Comparison of ENCODE assay signal across 23 cellular contexts in genomic region chr17:49054342-49055092, GRCh38. TPM values are rescaled to one million over a fixed set of nuclear protein-coding genes. Genes with fewer than 3 reads are reported as not detected.
DNase-seq lines count a peak whose midpoint lies in the region; ATAC-seq and TF ChIP-seq lines count a peak whose summit lies in the region.
"Had no signal": no experiment of that assay in that cellular context is flagged by ENCODE, and none has a peak within 500 bp of the region (broad histone marks: within the 10 kb centered on the region; RNA-seq: fewer than 3 reads in every experiment).

No MANE protein-coding gene starts in this region.

- H3K4me1 ChIP-seq in ES-I3 (ENCODE audit: insufficient read depth, low read length) (peaks cover 38% of the 10 kb centered on the region), HUES64 (ENCODE audit: insufficient read depth, low read length) (peaks cover 56% of the 10 kb centered on the region)
- H3K4me1 ChIP-seq: SJSA1 had no signal

- ATAC-seq in HG03378 (IDR thresholded peaks at IDR 0.05; ENCODE audit: unreplicated experiment) = no peak

- H3K9me3 Mint-ChIP-seq in endothelial cell (ENCODE audit: unreplicated experiment) = no peaks in the 10 kb centered on the region
- no peaks in the 10 kb centered on the region for H3K9me3 Mint-ChIP-seq in neural crest cell
- H3K9me3 Mint-ChIP-seq: CD14-positive monocyte had no signal

- peak overlapping the region; percentile 78; the same call in 1 of the 2 replicates for H3K27ac ChIP-seq in HUES64 (ENCODE audit: low read depth, low read length)
- H3K27ac ChIP-seq: RWPE1, SJSA1 had no signal

- H3K27me3 Mint-ChIP-seq in endothelial cell (ENCODE audit: unreplicated experiment) = peaks cover 6% of the 10 kb centered on the region
- H3K27me3 Mint-ChIP-seq in neural crest cell (ENCODE audit: low read depth) = peaks cover 4% of the 10 kb centered on the region

- peaks cover 16% of the 10 kb centered on the region for H3K36me3 Mint-ChIP-seq in endothelial cell (ENCODE audit: low read depth, unreplicated experiment)
- H3K36me3 Mint-ChIP-seq in neural crest cell (ENCODE audit: low read depth) = peaks cover 9% of the 10 kb centered on the region
- H3K36me3 Mint-ChIP-seq: CD14-positive monocyte had no signal

- H3K27ac Mint-ChIP-seq in endothelial cell (ENCODE audit: unreplicated experiment) (peak overlapping the region; percentile 9), neural crest cell (ENCODE audit: unreplicated experiment) (no peak overlapping the region)
- H3K27ac Mint-ChIP-seq: CD14-positive monocyte had no signal

- H3K4me3 ChIP-seq in HUES64 (ENCODE audit: low read length) = no peak overlapping the region
- H3K4me3 ChIP-seq: MG63, SJSA1 had no signal

- DNase-seq in endothelial cell (ENCODE audit: low spot score) (no peak), neural crest cell (ENCODE audit: low read depth, low spot score) (no peak), retina (no peak), SHP77 (lab: John Stamatoyannopoulos, UW) (no peak)
- no peak for DNase-seq in activated CD8-positive, alpha-beta memory T cell treated with anti-CD3 and anti-CD28 coated beads, Interleukin-2, amount 50 U/mL, for 48 hours
- DNase-seq: ACHN, AML-193, DMS153, HCEC 1CT, Karpas-422, MG63, NCI-H1092 treated with DMSO at 0.1 percent for 48 hours, NCI-H1694, NCI-H2107, NCI-H2227 treated with DMSO at 0.1 percent for 48 hours, NCI-H524 treated with DMSO at 0.1 percent for 48 hours, OCI-M1 had no signal

- H3K9me3 ChIP-seq in ES-I3 (ENCODE audit: control insufficient read depth, insufficient read depth, low read length) = no peaks in the 10 kb centered on the region
- no peaks in the 10 kb centered on the region for H3K9me3 ChIP-seq in HUES64 (ENCODE audit: insufficient read depth, low read depth, low read length)
- H3K9me3 ChIP-seq: MG63, SJSA1 had no signal

- H3K4me1 Mint-ChIP-seq in endothelial cell (ENCODE audit: unreplicated experiment) (peaks cover 22% of the 10 kb centered on the region), neural crest cell (peaks cover 5% of the 10 kb centered on the region)
- H3K4me1 Mint-ChIP-seq: CD14-positive monocyte had no signal

- H3K9ac ChIP-seq in ES-I3 (ENCODE audit: low read depth, low read length) = 0 out of 2 replicates have a peak overlapping the region, but pooled peaks have one; percentile 4
- H3K9ac ChIP-seq in HUES64 (ENCODE audit: low read depth, low read length) = no peak overlapping the region

- TF ChIP-seq CTCF in endothelial cell (IDR thresholded peaks at IDR 0.05; ENCODE audit: unreplicated experiment) = no peak
- TF ChIP-seq CTCF in neural crest cell (conservative IDR thresholded peaks at IDR 0.05) = no peak

- WGBS in HUES64 = 96% methylated on average over 2 of the region's 6 CpGs

- H3K27me3 ChIP-seq in HUES64 (ENCODE audit: insufficient read depth, low read length) = no peaks in the 10 kb centered on the region
- H3K27me3 ChIP-seq: MG63, SJSA1 had no signal

- H3K4me3 Mint-ChIP-seq in endothelial cell (ENCODE audit: unreplicated experiment) = no peak overlapping the region
- peak overlapping the region; percentile 3 for H3K4me3 Mint-ChIP-seq in neural crest cell
- H3K4me3 Mint-ChIP-seq: CD14-positive monocyte had no signal

- peaks cover 23% of the 10 kb centered on the region for H3K36me3 ChIP-seq in ES-I3 (ENCODE audit: insufficient read depth, low read length)
- peaks cover 63% of the 10 kb centered on the region for H3K36me3 ChIP-seq in HUES64 (ENCODE audit: insufficient read depth, low read length)
- H3K36me3 ChIP-seq: MG63 had no signal

RNA-seq across cellular contexts. Expression of gene IGF2BP1, which starts 57.3 kb away (rescaled TPM):
- polyA plus RNA-seq in HUES64 (2013, experiment 1 of 2) = 127 TPM
- 130 TPM for polyA plus RNA-seq in HUES64 (2013, experiment 2 of 2)
- total RNA-seq in endothelial cell (ENCODE audit: unreplicated experiment) = 298 TPM
- total RNA-seq in neural crest cell = 536 and 543 TPM in 2 replicates
- polyA plus RNA-seq: CD14-positive monocyte had no signal
